28 cellular contexts compared by ENCODE assay signal in the genomic region with DNA sequence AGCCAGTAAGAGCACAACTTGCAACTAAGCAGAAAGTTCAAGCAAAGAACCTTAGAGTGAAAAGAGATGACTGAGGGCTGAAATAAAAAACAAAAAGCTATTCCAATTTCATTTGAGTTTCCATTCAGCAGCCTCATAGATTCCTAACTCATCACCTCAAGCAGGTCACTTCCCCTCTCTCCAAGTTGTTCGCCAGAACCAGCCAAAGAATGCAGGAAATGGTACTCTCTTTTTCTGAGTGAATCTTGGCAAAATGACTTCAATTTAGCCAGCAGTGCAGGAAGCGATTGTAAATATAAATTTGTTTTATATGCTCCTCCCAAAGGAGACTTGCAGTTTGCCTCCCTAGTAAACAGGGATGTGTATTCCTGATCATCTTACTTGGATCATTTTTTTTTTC.
DNase-seq lines count a peak whose midpoint lies in the region; ATAC-seq and TF ChIP-seq lines count a peak whose summit lies in the region.
"Had no signal": no experiment of that assay in that cellular context is flagged by ENCODE, and none has a peak within 500 bp of the region (broad histone marks: within the 10 kb centered on the region; RNA-seq: fewer than 3 reads in every experiment).

No MANE protein-coding gene starts in this region.

- DNase-seq in activated CD8-positive, alpha-beta T cell treated with anti-CD3 and anti-CD28 coated beads for 36 hours, result no peak
- DNase-seq in activated CD8-positive, alpha-beta T cell treated with anti-CD3 and anti-CD28 coated beads, Interleukin-2, amount 10 ng/mL, durations not matched to agents 7 days and 5 days, result no peak
- peak; percentile 22 for DNase-seq in PC-3
- DNase-seq in effector memory CD8-positive, alpha-beta T cell, result no peak
- no peak for DNase-seq in osteocyte (ENCODE audit: extremely low spot score, unreplicated experiment)
- no peak for DNase-seq in tibial nerve (ENCODE audit: low spot score in 2 of 2)
- DNase-seq in stimulated activated CD4-positive, alpha-beta T cell treated with anti-CD3 and anti-CD28 coated beads, Interleukin-2, amount 100 ng/mL, for 48 hours, result no peak
- no peak for DNase-seq in NCI-H1436 (lab: John Stamatoyannopoulos, UW)
- DNase-seq: activated CD4-positive, alpha-beta T cell treated with anti-CD3 and anti-CD28 coated beads, Interleukin-2, amount 50 U/mL, for 1 hour; activated naive CD4-positive, alpha-beta T cell; adrenal gland; DMS153; endodermal cell; esophagus squamous epithelium; foreskin melanocyte; heart right ventricle; Kasumi-1; left cardiac atrium; MV-4-11; NCI-H446; stimulated activated CD4-positive, alpha-beta T cell treated with anti-CD3 and anti-CD28 coated beads, Interleukin-12 subunit alpha, Interleukin-12 subunit beta, amount 100 ng/mL, for 4 hours; stomach; thyroid gland had no signal

- peaks cover 49% of the 10 kb centered on the region for H3K4me1 Mint-ChIP-seq in activated CD8-positive, alpha-beta T cell treated with anti-CD3 and anti-CD28 coated beads for 36 hours (ENCODE audit: low read depth)
- peaks cover 22% of the 10 kb centered on the region for H3K4me1 Mint-ChIP-seq in activated CD8-positive, alpha-beta T cell treated with anti-CD3 and anti-CD28 coated beads, Interleukin-2, amount 10 ng/mL, durations not matched to agents 7 days and 5 days (ENCODE audit: low read depth)
- peaks cover 8 to 33% of the 10 kb centered on the region in 2 donors for H3K4me1 Mint-ChIP-seq in effector memory CD8-positive, alpha-beta T cell (ENCODE audit: low read depth in 2 of 2)
- peaks cover 33% of the 10 kb centered on the region for H3K4me1 Mint-ChIP-seq in osteocyte (ENCODE audit: unreplicated experiment)

- H3K9me3 ChIP-seq in PC-3 (ENCODE audit: low read length) (no peaks in the 10 kb centered on the region), tibial nerve (no peaks in the 10 kb centered on the region)
- H3K9me3 ChIP-seq: adrenal gland, neutrophil, prostate gland, thyroid gland had no signal

- H3K27ac Mint-ChIP-seq in activated CD8-positive, alpha-beta T cell treated with anti-CD3 and anti-CD28 coated beads for 36 hours, result peak overlapping the region; percentile 82
- no peak overlapping the region for H3K27ac Mint-ChIP-seq in activated CD8-positive, alpha-beta T cell treated with anti-CD3 and anti-CD28 coated beads, Interleukin-2, amount 10 ng/mL, durations not matched to agents 7 days and 5 days
- H3K27ac Mint-ChIP-seq in effector memory CD8-positive, alpha-beta T cell, result peak overlapping the region; percentile 64 to 70
- peak overlapping the region; percentile 9 for H3K27ac Mint-ChIP-seq in osteocyte (ENCODE audit: unreplicated experiment)

- TF ChIP-seq EP300 in tibial nerve (IDR thresholded peaks at IDR 0.05), result no peak

- H3K9me3 Mint-ChIP-seq in activated CD8-positive, alpha-beta T cell treated with anti-CD3 and anti-CD28 coated beads for 36 hours, result peaks cover 17% of the 10 kb centered on the region
- H3K9me3 Mint-ChIP-seq in activated CD8-positive, alpha-beta T cell treated with anti-CD3 and anti-CD28 coated beads, Interleukin-2, amount 10 ng/mL, durations not matched to agents 7 days and 5 days (ENCODE audit: insufficient read depth), result no peaks in the 10 kb centered on the region
- no peaks in the 10 kb centered on the region for H3K9me3 Mint-ChIP-seq in effector memory CD8-positive, alpha-beta T cell
- peaks cover 16% of the 10 kb centered on the region for H3K9me3 Mint-ChIP-seq in osteocyte (ENCODE audit: unreplicated experiment)

- H3K27me3 Mint-ChIP-seq in activated CD8-positive, alpha-beta T cell treated with anti-CD3 and anti-CD28 coated beads for 36 hours, result no peaks in the 10 kb centered on the region
- peaks cover 5% of the 10 kb centered on the region for H3K27me3 Mint-ChIP-seq in activated CD8-positive, alpha-beta T cell treated with anti-CD3 and anti-CD28 coated beads, Interleukin-2, amount 10 ng/mL, durations not matched to agents 7 days and 5 days (ENCODE audit: low read depth)
- H3K27me3 Mint-ChIP-seq in effector memory CD8-positive, alpha-beta T cell, result no peaks in the 10 kb centered on the region
- no peaks in the 10 kb centered on the region for H3K27me3 Mint-ChIP-seq in osteocyte (ENCODE audit: unreplicated experiment)
- H3K27me3 Mint-ChIP-seq: memory B cell had no signal

- H3K36me3 ChIP-seq in PC-3 (ENCODE audit: low read depth, low read length), result no peaks in the 10 kb centered on the region
- H3K36me3 ChIP-seq in tibial nerve, result no peaks in the 10 kb centered on the region
- H3K36me3 ChIP-seq: adrenal gland, cardiac muscle cell, esophagus squamous epithelium, neutrophil, prostate gland, stomach, thyroid gland had no signal

- H3K27me3 ChIP-seq in PC-3 (ENCODE audit: low read length) (no peaks in the 10 kb centered on the region), tibial nerve (no peaks in the 10 kb centered on the region)
- H3K27me3 ChIP-seq: adrenal gland, cardiac muscle cell, neutrophil, stomach, thyroid gland had no signal

- BruUV-seq in PC-3 (replicated peaks; lab: Mats Ljungman, UMichigan), result no TSS peak

- no peak overlapping the region for H3K9ac ChIP-seq in PC-3 (ENCODE audit: low read length)

- H3K4me1 ChIP-seq in PC-3 (ENCODE audit: insufficient read depth, low read length) (no peaks in the 10 kb centered on the region), tibial nerve (peaks cover 0 to 17% (median 0%) of the 10 kb centered on the region in 4 donors)
- H3K4me1 ChIP-seq: adrenal gland, prostate gland, thyroid gland had no signal

- CTCF ChIA-PET in activated CD8-positive, alpha-beta T cell treated with anti-CD3 and anti-CD28 coated beads for 36 hours (lab: Charles Lee), result interaction anchor here (2.0 kb wide), 1 partner anchor 12 kb away, joined by 7 read pairs; no protein-coding TSS in a partner anchor
- CTCF ChIA-PET in activated CD8-positive, alpha-beta T cell treated with anti-CD3 and anti-CD28 coated beads, Interleukin-2, amount 10 ng/mL, durations not matched to agents 7 days and 5 days (lab: Charles Lee), result no interaction called here
- CTCF ChIA-PET in PC-3 (lab: Charles Lee), result no interaction called here

- H3F3A ChIP-seq in PC-3 (ENCODE audit: low read length, unreplicated experiment), result no peaks in the 10 kb centered on the region

- WGBS in tibial nerve, 2 donors, result 21 to 51% methylated on average over 2 of the region's 2 CpGs

- POLR2A ChIA-PET in activated CD8-positive, alpha-beta T cell treated with anti-CD3 and anti-CD28 coated beads for 36 hours (lab: Charles Lee), result interaction anchor here (1.4 kb wide), 1 partner anchor 209 kb away, joined by 3 read pairs; no protein-coding TSS in a partner anchor
- POLR2A ChIA-PET in activated CD8-positive, alpha-beta T cell treated with anti-CD3 and anti-CD28 coated beads, Interleukin-2, amount 10 ng/mL, durations not matched to agents 7 days and 5 days (lab: Charles Lee), result interaction anchor here (0.6 kb wide), 1 partner anchor 253 kb away, joined by 3 read pairs; no protein-coding TSS in a partner anchor
- POLR2A ChIA-PET in PC-3 (lab: Charles Lee; ENCODE audit: unreplicated experiment), result no interaction called here

- no peak overlapping the region for H3K27ac ChIP-seq in PC-3 (ENCODE audit: low read length)
- no peak overlapping the region for H3K27ac ChIP-seq in tibial nerve
- H3K27ac ChIP-seq: adrenal gland, cardiac muscle cell, esophagus squamous epithelium, heart right ventricle, neutrophil, prostate gland, stomach, thyroid gland had no signal

- no peak for TF ChIP-seq POLR2A in tibial nerve (IDR thresholded peaks at IDR 0.05)

- no peaks in the 10 kb centered on the region for H3K79me2 ChIP-seq in PC-3 (ENCODE audit: low read length)

- H3K4me3 ChIP-seq in PC-3 (ENCODE audit: low read length) (no peak overlapping the region), tibial nerve (no peak overlapping the region)
- H3K4me3 ChIP-seq: adrenal gland, cardiac muscle cell, esophagus squamous epithelium, heart right ventricle, prostate gland, stomach, thyroid gland had no signal

- H3K4me2 ChIP-seq in PC-3 (ENCODE audit: low read length), result no peak overlapping the region

- H3K36me3 Mint-ChIP-seq in activated CD8-positive, alpha-beta T cell treated with anti-CD3 and anti-CD28 coated beads for 36 hours (ENCODE audit: low read depth), result peaks cover 17% of the 10 kb centered on the region
- H3K36me3 Mint-ChIP-seq in activated CD8-positive, alpha-beta T cell treated with anti-CD3 and anti-CD28 coated beads, Interleukin-2, amount 10 ng/mL, durations not matched to agents 7 days and 5 days (ENCODE audit: low read depth), result peaks cover 10% of the 10 kb centered on the region
- H3K36me3 Mint-ChIP-seq in effector memory CD8-positive, alpha-beta T cell (ENCODE audit: insufficient read depth), result no peaks in the 10 kb centered on the region
- peaks cover 23% of the 10 kb centered on the region for H3K36me3 Mint-ChIP-seq in osteocyte (ENCODE audit: unreplicated experiment)

- H4K20me1 ChIP-seq in PC-3 (ENCODE audit: low read length), result no peaks in the 10 kb centered on the region

- intact Hi-C loops in activated CD8-positive, alpha-beta T cell treated with anti-CD3 and anti-CD28 coated beads for 36 hours (cut with micrococcal nuclease), result loop anchor here (5.0 kb wide), 1 partner anchor 212 kb away; the partner anchor contains the start of gene SETBP1
- intact Hi-C loops in PC-3 (cut with micrococcal nuclease), result loop anchor here (1.0 to 10.0 kb wide), 6 partner anchors 72 to 1269 kb away; no protein-coding TSS in a partner anchor

- peak overlapping the region; percentile 10 for H3K4me3 Mint-ChIP-seq in activated CD8-positive, alpha-beta T cell treated with anti-CD3 and anti-CD28 coated beads for 36 hours
- no peak overlapping the region for H3K4me3 Mint-ChIP-seq in activated CD8-positive, alpha-beta T cell treated with anti-CD3 and anti-CD28 coated beads, Interleukin-2, amount 10 ng/mL, durations not matched to agents 7 days and 5 days
- H3K4me3 Mint-ChIP-seq in effector memory CD8-positive, alpha-beta T cell, result peak overlapping the region in 1 of 2 donors; percentile 7
- no peak overlapping the region for H3K4me3 Mint-ChIP-seq in osteocyte (ENCODE audit: unreplicated experiment)
- H3K4me3 Mint-ChIP-seq: endodermal cell, memory B cell had no signal

- TF ChIP-seq CTCF in activated CD8-positive, alpha-beta T cell treated with anti-CD3 and anti-CD28 coated beads for 36 hours (IDR thresholded peaks at IDR 0.05), result no peak
- TF ChIP-seq CTCF in PC-3 (conservative IDR thresholded peaks at IDR 0.05; ENCODE audit: low read depth, low read length), result no peak
- no peak for TF ChIP-seq CTCF in osteocyte (IDR thresholded peaks at IDR 0.05)
- TF ChIP-seq CTCF in tibial nerve (IDR thresholded peaks at IDR 0.05), result no peak

- H2AFZ ChIP-seq in PC-3 (ENCODE audit: low read length), result no peak overlapping the region

- no peaks in the 10 kb centered on the region for H3K9me2 ChIP-seq in PC-3 (replicated peaks; ENCODE audit: low read length)

- ATAC-seq in activated CD8-positive, alpha-beta T cell treated with anti-CD3 and anti-CD28 coated beads for 36 hours, result no peak
- no peak for ATAC-seq in activated CD8-positive, alpha-beta T cell treated with anti-CD3 and anti-CD28 coated beads, Interleukin-2, amount 10 ng/mL, durations not matched to agents 7 days and 5 days
- peak; percentile 70 for ATAC-seq in PC-3
- ATAC-seq in effector memory CD8-positive, alpha-beta T cell (replicated peaks), result no peak
- ATAC-seq: heart right ventricle, left cardiac atrium, sciatic nerve had no signal
